In the genomic region with DNA sequence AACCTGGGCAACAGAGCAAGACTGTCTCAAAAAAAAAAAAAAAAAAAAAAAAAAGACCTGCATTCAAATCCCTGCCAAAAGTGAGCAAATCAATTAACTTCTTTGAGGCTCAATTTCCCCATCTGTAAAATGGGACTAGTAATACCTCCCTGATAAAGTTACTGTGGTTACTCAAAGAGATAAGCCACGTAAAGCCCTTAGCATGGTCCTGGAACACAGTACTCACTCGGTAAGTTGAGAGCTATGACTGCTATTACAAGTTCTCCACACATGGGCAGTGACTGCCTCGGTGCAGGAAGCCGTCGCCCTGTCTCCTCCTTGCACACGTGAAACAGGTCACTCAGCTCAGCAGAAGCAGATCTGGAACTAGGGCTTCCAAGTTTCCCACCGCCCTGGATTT, we compare ENCODE assay signal across 22 cellular contexts. TPM values are rescaled to one million over a fixed set of nuclear protein-coding genes. Genes with fewer than 3 reads are reported as not detected.
DNase-seq lines count a peak whose midpoint lies in the region; ATAC-seq and TF ChIP-seq lines count a peak whose summit lies in the region.
"Had no signal": no experiment of that assay in that cellular context is flagged by ENCODE, and none has a peak within 500 bp of the region (broad histone marks: within the 10 kb centered on the region; RNA-seq: fewer than 3 reads in every experiment).

No MANE protein-coding gene starts in this region.

- no peaks in the 10 kb centered on the region for H3K9me3 ChIP-seq in OCI-LY1 (ENCODE audit: low read length)
- H3K9me3 ChIP-seq: right atrium auricular region, SJCRH30, tibial nerve had no signal

- peaks cover 46% of the 10 kb centered on the region for H3K4me1 ChIP-seq in OCI-LY1 (ENCODE audit: insufficient read depth, low read length, severe bottlenecking)

- no peak overlapping the region for H3K4me3 ChIP-seq in OCI-LY1 (ENCODE audit: low read depth, low read length, poor library complexity, severe bottlenecking)
- H3K4me3 ChIP-seq: lung, right atrium auricular region, SJCRH30, tibial nerve had no signal

- no peaks in the 10 kb centered on the region for H3K9me3 Mint-ChIP-seq in activated naive CD8-positive, alpha-beta T cell (ENCODE audit: low read depth)
- H3K9me3 Mint-ChIP-seq in activated naive CD8-positive, alpha-beta T cell treated with anti-CD3 and anti-CD28 coated beads for 36 hours: no peaks in the 10 kb centered on the region
- peaks cover 0 to 13% (median 0%) of the 10 kb centered on the region in 5 experiments for H3K9me3 Mint-ChIP-seq in brain
- H3K9me3 Mint-ChIP-seq: CD4-positive, CD25-positive, alpha-beta regulatory T cell had no signal

- no peaks in the 10 kb centered on the region for H3K27me3 ChIP-seq in OCI-LY1 (ENCODE audit: insufficient read depth, low read length)
- H3K27me3 ChIP-seq: right atrium auricular region, SJCRH30, tibial nerve had no signal

- no peak for DNase-seq in activated naive CD8-positive, alpha-beta T cell treated with anti-CD3 and anti-CD28 coated beads for 36 hours
- DNase-seq in stimulated activated naive CD8-positive, alpha-beta T cell treated with anti-CD3 and anti-CD28 coated beads, Interleukin-15, Interleukin-2, amounts not matched to agents 100 U/mL and 50 U/mL, for 24 hours: no peak
- DNase-seq in head of caudate nucleus (no peak), OCI-M2 (lab: John Stamatoyannopoulos, UW; ENCODE audit: unreplicated experiment) (no peak), Right ventricle myocardium inferior (ENCODE audit: missing footprints) (no peak)
- DNase-seq: activated gamma-delta T cell, cerebellar nuclear complex, foreskin melanocyte, kidney, MM.1S, NCI-H1694, NCI-H748 treated with DMSO at 0.1 percent for 48 hours, PC-3, SJCRH30, WERI-Rb-1 had no signal

- H3K9ac ChIP-seq in OCI-LY1 (ENCODE audit: low read length): no peak overlapping the region

- no peaks in the 10 kb centered on the region for H4K20me1 ChIP-seq in OCI-LY1 (ENCODE audit: insufficient read depth, low read length)

- H3K27ac Mint-ChIP-seq in activated naive CD8-positive, alpha-beta T cell: peak overlapping the region; percentile 66
- no peak overlapping the region for H3K27ac Mint-ChIP-seq in activated naive CD8-positive, alpha-beta T cell treated with anti-CD3 and anti-CD28 coated beads for 36 hours
- peak overlapping the region in 3 of 5 experiments; percentile 9 to 80 (median 63) for H3K27ac Mint-ChIP-seq in brain

- peak overlapping the region; percentile 51 for H3K27ac ChIP-seq in OCI-LY1 (ENCODE audit: low read depth, low read length, poor library complexity, severe bottlenecking)
- H3K27ac ChIP-seq: SJCRH30, WERI-Rb-1 had no signal

- H3K4me3 Mint-ChIP-seq in activated naive CD8-positive, alpha-beta T cell: no peak overlapping the region
- H3K4me3 Mint-ChIP-seq in activated naive CD8-positive, alpha-beta T cell treated with anti-CD3 and anti-CD28 coated beads for 36 hours: no peak overlapping the region
- no peak overlapping the region for H3K4me3 Mint-ChIP-seq in brain

- no peaks in the 10 kb centered on the region for H3K9me2 ChIP-seq in OCI-LY1 (ENCODE audit: low read depth, low read length)

- H3K36me3 ChIP-seq in OCI-LY1 (ENCODE audit: insufficient read depth, low read length): no peaks in the 10 kb centered on the region
- H3K36me3 ChIP-seq: right atrium auricular region, SJCRH30, tibial nerve, WERI-Rb-1 had no signal

- peaks cover 63% of the 10 kb centered on the region for H3K4me1 Mint-ChIP-seq in activated naive CD8-positive, alpha-beta T cell (ENCODE audit: low read depth)
- peaks cover 65% of the 10 kb centered on the region for H3K4me1 Mint-ChIP-seq in activated naive CD8-positive, alpha-beta T cell treated with anti-CD3 and anti-CD28 coated beads for 36 hours
- H3K4me1 Mint-ChIP-seq in brain: peaks cover 59% of the 10 kb centered on the region

- TF ChIP-seq CTCF in OCI-LY1 (IDR thresholded peaks at IDR 0.05; ENCODE audit: low read length) (no peak), brain (conservative IDR thresholded peaks at IDR 0.05) (no peak)

- intact Hi-C loops in head of caudate nucleus (cut with DNase I): no loop called here
- intact Hi-C loops in Right ventricle myocardium inferior (cut with DNase I): no loop called here

- no peaks in the 10 kb centered on the region for H3K36me3 Mint-ChIP-seq in activated naive CD8-positive, alpha-beta T cell
- H3K36me3 Mint-ChIP-seq in activated naive CD8-positive, alpha-beta T cell treated with anti-CD3 and anti-CD28 coated beads for 36 hours: peaks cover 9% of the 10 kb centered on the region
- no peaks in the 10 kb centered on the region for H3K36me3 Mint-ChIP-seq in brain
- H3K36me3 Mint-ChIP-seq: CD4-positive, CD25-positive, alpha-beta regulatory T cell had no signal

- ATAC-seq in stimulated activated naive CD8-positive, alpha-beta T cell treated with anti-CD3 and anti-CD28 coated beads, Interleukin-15, Interleukin-2, amounts not matched to agents 100 U/mL and 50 U/mL, for 24 hours: peak; percentile 56
- ATAC-seq in Right ventricle myocardium inferior: no peak
- ATAC-seq: PC-3 had no signal

- H3K79me2 ChIP-seq in OCI-LY1 (ENCODE audit: insufficient read depth, low read length): no peaks in the 10 kb centered on the region

- no peaks in the 10 kb centered on the region for H3K27me3 Mint-ChIP-seq in activated naive CD8-positive, alpha-beta T cell
- H3K27me3 Mint-ChIP-seq in activated naive CD8-positive, alpha-beta T cell treated with anti-CD3 and anti-CD28 coated beads for 36 hours: no peaks in the 10 kb centered on the region
- H3K27me3 Mint-ChIP-seq in brain: no peaks in the 10 kb centered on the region
- H3K27me3 Mint-ChIP-seq: CD4-positive, CD25-positive, alpha-beta regulatory T cell had no signal

- no peak overlapping the region; the same call in 1 of the 2 replicates for H3K4me2 ChIP-seq in OCI-LY1 (ENCODE audit: low read length)

- no peak overlapping the region for H2AFZ ChIP-seq in OCI-LY1 (ENCODE audit: low read length)

- no peaks in the 10 kb centered on the region for H3F3A ChIP-seq in OCI-LY1 (ENCODE audit: insufficient read depth, low read length)

RNA-seq across cellular contexts. Expression of a gene that starts 37.9 kb away (rescaled TPM):
- 100 to 1,000 TPM; 422 to 424 TPM for total RNA-seq in activated naive CD8-positive, alpha-beta T cell treated with anti-CD3 and anti-CD28 coated beads for 36 hours
- 121 TPM for polyA plus RNA-seq in brain (ENCODE audit: insufficient read depth, low read depth, low replicate concordance)
- total RNA-seq in Right ventricle myocardium inferior: 71.4 TPM

RNA-seq across cellular contexts. Expression of a gene that starts 43.1 kb away (rescaled TPM):
- 10 to 100 TPM; 25.2 to 25.6 TPM for total RNA-seq in activated naive CD8-positive, alpha-beta T cell treated with anti-CD3 and anti-CD28 coated beads for 36 hours
- polyA plus RNA-seq in brain (ENCODE audit: insufficient read depth, low read depth, low replicate concordance): 29.3 TPM
- total RNA-seq in Right ventricle myocardium inferior: 25.6 TPM
